ENCODE assay signal across 27 cellular contexts in genomic region chr2:153946036-153946435, GRCh38.
"Had no signal": no experiment of that assay in that cellular context is flagged by ENCODE, and none has a peak within 500 bp of the region (broad histone marks: within the 10 kb centered on the region; RNA-seq: fewer than 3 reads in every experiment).

No MANE protein-coding gene starts in this region.

- DNase-seq: colonic mucosa; cortex of kidney; dermis blood vessel endothelial cell; dorsolateral prefrontal cortex; effector CD4-positive, alpha-beta T cell; effector CD8-positive, alpha-beta T cell; effector memory CD4-positive, alpha-beta T cell; effector memory CD8-positive, alpha-beta T cell; endodermal cell; erythroblast; esophagus squamous epithelium; foreskin fibroblast; foreskin keratinocyte; foreskin melanocyte; gastrocnemius medialis; glutamatergic neuron; head of caudate nucleus; heart left ventricle; heart right ventricle had no signal

- H3K4me1 ChIP-seq: colonic mucosa, esophagus muscularis mucosa, esophagus squamous epithelium, foreskin keratinocyte, gastrocnemius medialis, gastroesophageal sphincter, heart left ventricle, heart right ventricle had no signal

- H3K27me3 ChIP-seq: colonic mucosa, dorsolateral prefrontal cortex, esophagus muscularis mucosa, esophagus squamous epithelium, foreskin keratinocyte, gastrocnemius medialis, gastroesophageal sphincter, heart left ventricle, heart right ventricle, hepatocyte had no signal

- ATAC-seq: effector memory CD8-positive, alpha-beta T cell; esophagus mucosa; foreskin keratinocyte; gastrocnemius medialis; gastroesophageal sphincter; heart left ventricle; heart right ventricle had no signal

- H3K79me2 ChIP-seq: hepatocyte had no signal

- H3K9me3 ChIP-seq: colonic mucosa, gastrocnemius medialis, gastroesophageal sphincter had no signal

- FAIRE-seq: endometrium, endothelial cell of umbilical vein had no signal

- H3K27ac ChIP-seq: colonic mucosa, coronary artery, dorsolateral prefrontal cortex, epithelial cell of prostate, esophagus muscularis mucosa, esophagus squamous epithelium, foreskin keratinocyte, gastrocnemius medialis, gastroesophageal sphincter, heart left ventricle, heart right ventricle, hepatocyte had no signal

- H2AFZ ChIP-seq: hepatocyte had no signal

- H3K36me3 ChIP-seq: colonic mucosa, esophagus muscularis mucosa, esophagus squamous epithelium, gastrocnemius medialis, gastroesophageal sphincter, heart left ventricle, heart right ventricle had no signal

- H3K4me2 ChIP-seq: hepatocyte had no signal

- H3K4me3 ChIP-seq: colonic mucosa, coronary artery, dorsolateral prefrontal cortex, esophagus muscularis mucosa, esophagus squamous epithelium, gastrocnemius medialis, gastroesophageal sphincter, heart left ventricle, heart right ventricle, hepatocyte had no signal
